11 cellular contexts compared by ENCODE assay signal in genomic region chr7:14714161-14714728, GRCh38.
DNase-seq lines count a peak whose midpoint lies in the region; ATAC-seq, FAIRE-seq and TF ChIP-seq lines count a peak whose summit lies in the region.
"Had no signal": no experiment of that assay in that cellular context is flagged by ENCODE, and none has a peak within 500 bp of the region (broad histone marks: within the 10 kb centered on the region; RNA-seq: fewer than 3 reads in every experiment).

No MANE protein-coding gene starts in this region.

- 79% methylated on average over 3 of the region's 3 CpGs for WGBS in right cardiac atrium

- H3K27me3 ChIP-seq in right cardiac atrium (ENCODE audit: control insufficient read depth, insufficient read depth), result no peaks in the 10 kb centered on the region
- H3K27me3 ChIP-seq: ascending aorta; BLaER1 treated with 17β-estradiol and CSF1 and Interleukin-3, amounts not matched to agents 10 nM and 100 nM; right atrium auricular region had no signal

- FAIRE-seq in HTR-8/SVneo (lab: Jason Lieb, UNC), result no peak

- peak; percentile 75 for DNase-seq in GM12865 (ENCODE audit: low read depth)
- DNase-seq in right cardiac atrium, result no peak
- no peak for DNase-seq in MV-4-11 (lab: John Stamatoyannopoulos, UW)
- DNase-seq in HTR-8/SVneo (ENCODE audit: insufficient read length, low spot score), result no peak
- DNase-seq in A172 (ENCODE audit: low spot score), result no peak

- H3K4me1 ChIP-seq in right cardiac atrium (ENCODE audit: control insufficient read depth, insufficient read depth, low read length), result no peaks in the 10 kb centered on the region
- H3K4me1 ChIP-seq: ascending aorta; BLaER1 treated with 17β-estradiol and CSF1 and Interleukin-3, amounts not matched to agents 10 nM and 100 nM; right atrium auricular region had no signal

- no peak overlapping the region for H3K4me3 ChIP-seq in GM12865 (ENCODE audit: low read depth, low read length)
- no peak overlapping the region for H3K4me3 ChIP-seq in right cardiac atrium (ENCODE audit: low read length)
- H3K4me3 ChIP-seq: ascending aorta; BLaER1 treated with 17β-estradiol and CSF1 and Interleukin-3, amounts not matched to agents 10 nM and 100 nM; right atrium auricular region had no signal

- intact Hi-C loops in right cardiac atrium (cut with DNase I), result no loop called here

- no peaks in the 10 kb centered on the region for H3K9me3 ChIP-seq in right cardiac atrium (ENCODE audit: control insufficient read depth, low read length)
- H3K9me3 ChIP-seq: ascending aorta; BLaER1 treated with 17β-estradiol and CSF1 and Interleukin-3, amounts not matched to agents 10 nM and 100 nM; right atrium auricular region had no signal

- no peak overlapping the region for H3K27ac ChIP-seq in right cardiac atrium (ENCODE audit: low read length)
- H3K27ac ChIP-seq: ascending aorta; BLaER1 treated with 17β-estradiol and CSF1 and Interleukin-3, amounts not matched to agents 10 nM and 100 nM; right atrium auricular region had no signal

- peak; percentile 94 for ATAC-seq in GM19043 (IDR thresholded peaks at IDR 0.05; ENCODE audit: low read depth, unreplicated experiment)
- peak; percentile 98 for ATAC-seq in HG02623 (IDR thresholded peaks at IDR 0.05; ENCODE audit: unreplicated experiment)
- ATAC-seq in HG03460 (IDR thresholded peaks at IDR 0.05; ENCODE audit: unreplicated experiment), result peak; percentile 98
- ATAC-seq in right cardiac atrium, result no peak

- no peak for TF ChIP-seq CTCF in GM12865 (IDR thresholded peaks at IDR 0.05; ENCODE audit: insufficient read depth, low read depth, low read length, missing control alignments)

Comparison
In these comparisons a context has a peak if more than half of its experiments do, and no peak if none do; other contexts are left out.
1. ATAC-seq: peak in GM19043 (single experiment), HG02623 (single experiment) and HG03460 (single experiment); none in right cardiac atrium (0 of 2).